ENCODE assay signal across 9 cellular contexts in genomic region chr4:153564630-153565525, GRCh38.
DNase-seq lines count a peak whose midpoint lies in the region; ATAC-seq and TF ChIP-seq lines count a peak whose summit lies in the region.
"Had no signal": no experiment of that assay in that cellular context is flagged by ENCODE, and none has a peak within 500 bp of the region (broad histone marks: within the 10 kb centered on the region; RNA-seq: fewer than 3 reads in every experiment).

No MANE protein-coding gene starts in this region.

- H3K27ac Mint-ChIP-seq in HFFc6 = peak overlapping the region; percentile 11
- H3K27ac Mint-ChIP-seq in brain = peak overlapping the region; percentile 33 to 96 (median 77)
- H3K27ac Mint-ChIP-seq in memory B cell = peak overlapping the region; percentile 36
- no peak overlapping the region for H3K27ac Mint-ChIP-seq in activated CD4-positive, alpha-beta T cell treated with anti-CD3 and anti-CD28 coated beads, Interleukin-2, amount 10 ng/mL, durations not matched to agents 24 days and 14 days
- no peak overlapping the region for H3K27ac Mint-ChIP-seq in endodermal cell

- no peak overlapping the region for H3K27ac ChIP-seq in endodermal cell (ENCODE audit: low read depth, low read length)
- H3K27ac ChIP-seq: HL-60 had no signal

- H3K36me3 ChIP-seq in endodermal cell (ENCODE audit: control insufficient read depth, insufficient read depth, low read length) = no peaks in the 10 kb centered on the region

- H3K4me1 Mint-ChIP-seq in HFFc6 (ENCODE audit: low read depth) = peaks cover 26% of the 10 kb centered on the region
- peaks cover 58% of the 10 kb centered on the region for H3K4me1 Mint-ChIP-seq in brain
- H3K4me1 Mint-ChIP-seq in memory B cell = peaks cover 39% of the 10 kb centered on the region
- peaks cover 29% of the 10 kb centered on the region for H3K4me1 Mint-ChIP-seq in activated CD4-positive, alpha-beta T cell treated with anti-CD3 and anti-CD28 coated beads, Interleukin-2, amount 10 ng/mL, durations not matched to agents 24 days and 14 days
- H3K4me1 Mint-ChIP-seq in endodermal cell = peaks cover 14% of the 10 kb centered on the region

- H3K4me3 Mint-ChIP-seq in HFFc6 (no peak overlapping the region), brain (peak overlapping the region; percentile 4 to 64 (median 22)), memory B cell (no peak overlapping the region), endodermal cell (no peak overlapping the region)
- no peak overlapping the region for H3K4me3 Mint-ChIP-seq in activated CD4-positive, alpha-beta T cell treated with anti-CD3 and anti-CD28 coated beads, Interleukin-2, amount 10 ng/mL, durations not matched to agents 24 days and 14 days

- no peaks in the 10 kb centered on the region for H3K27me3 ChIP-seq in endodermal cell (ENCODE audit: control insufficient read depth, insufficient read depth, low read length, poor library complexity, severe bottlenecking)

- ATAC-seq in memory B cell (ENCODE audit: low read depth) (no peak), HG03432 (IDR thresholded peaks at IDR 0.05; ENCODE audit: unreplicated experiment) (no peak)

- no peak overlapping the region for H3K4me3 ChIP-seq in AG10803 (ENCODE audit: low read length)
- H3K4me3 ChIP-seq in endodermal cell (ENCODE audit: low read length) = no peak overlapping the region

- DNase-seq in AG10803 (ENCODE audit: low read depth) = peak; percentile 65
- DNase-seq in HFFc6 = peak; percentile 45
- DNase-seq in memory B cell (ENCODE audit: low spot score in 2 of 2) = no peak
- no peak for DNase-seq in HK-2 (ENCODE audit: unreplicated experiment)
- no peak for DNase-seq in activated CD4-positive, alpha-beta T cell treated with anti-CD3 and anti-CD28 coated beads, Interleukin-2, amount 10 ng/mL, durations not matched to agents 24 days and 14 days
- no peak for DNase-seq in endodermal cell

- intact Hi-C loops in activated CD4-positive, alpha-beta T cell treated with anti-CD3 and anti-CD28 coated beads, Interleukin-2, amount 10 ng/mL, durations not matched to agents 24 days and 14 days (cut with micrococcal nuclease) = no loop called here

- H3K36me3 Mint-ChIP-seq in HFFc6 (ENCODE audit: low read depth) = peaks cover 22% of the 10 kb centered on the region
- peaks cover 79% of the 10 kb centered on the region for H3K36me3 Mint-ChIP-seq in brain
- H3K36me3 Mint-ChIP-seq in memory B cell = peaks cover 44% of the 10 kb centered on the region
- H3K36me3 Mint-ChIP-seq in activated CD4-positive, alpha-beta T cell treated with anti-CD3 and anti-CD28 coated beads, Interleukin-2, amount 10 ng/mL, durations not matched to agents 24 days and 14 days (ENCODE audit: low read depth) = peaks cover 49% of the 10 kb centered on the region
- peaks cover 21% of the 10 kb centered on the region for H3K36me3 Mint-ChIP-seq in endodermal cell (ENCODE audit: low read depth)

- TF ChIP-seq CTCF in AG10803 (conservative IDR thresholded peaks at IDR 0.05; ENCODE audit: low read length) (no peak), HFFc6 (IDR thresholded peaks at IDR 0.05) (no peak), brain (conservative IDR thresholded peaks at IDR 0.05) (no peak), endodermal cell (conservative IDR thresholded peaks at IDR 0.05) (no peak)

- no peaks in the 10 kb centered on the region for H3K9me3 Mint-ChIP-seq in HFFc6
- peaks cover 0 to 18% (median 12%) of the 10 kb centered on the region in 5 experiments for H3K9me3 Mint-ChIP-seq in brain
- peaks cover 8% of the 10 kb centered on the region for H3K9me3 Mint-ChIP-seq in memory B cell
- H3K9me3 Mint-ChIP-seq in activated CD4-positive, alpha-beta T cell treated with anti-CD3 and anti-CD28 coated beads, Interleukin-2, amount 10 ng/mL, durations not matched to agents 24 days and 14 days = peaks cover 11% of the 10 kb centered on the region
- H3K9me3 Mint-ChIP-seq in endodermal cell = peaks cover 10% of the 10 kb centered on the region

- peaks cover 2% of the 10 kb centered on the region; the same call in 1 of the 2 replicates for H3K27me3 Mint-ChIP-seq in HFFc6 (ENCODE audit: insufficient read depth)
- H3K27me3 Mint-ChIP-seq in brain = peaks cover 3% of the 10 kb centered on the region
- no peaks in the 10 kb centered on the region for H3K27me3 Mint-ChIP-seq in memory B cell
- H3K27me3 Mint-ChIP-seq in activated CD4-positive, alpha-beta T cell treated with anti-CD3 and anti-CD28 coated beads, Interleukin-2, amount 10 ng/mL, durations not matched to agents 24 days and 14 days = no peaks in the 10 kb centered on the region
- no peaks in the 10 kb centered on the region for H3K27me3 Mint-ChIP-seq in endodermal cell (ENCODE audit: insufficient read depth)

- WGBS in endodermal cell (ENCODE audit: insufficient coverage in 1 of 2, insufficient read length in 1 of 2), 2 experiments = 85 to 97% methylated on average over 5 to 7 of the region's 7 CpGs

- no peaks in the 10 kb centered on the region for H3K4me1 ChIP-seq in endodermal cell (ENCODE audit: control insufficient read depth, insufficient read depth, low read length)

- H3K9me3 ChIP-seq in endodermal cell (ENCODE audit: control insufficient read depth, low read length) = peaks cover 3% of the 10 kb centered on the region

- H3K9ac ChIP-seq in endodermal cell (ENCODE audit: extremely low read depth, low read length, poor library complexity, severe bottlenecking) = no peak overlapping the region

Comparison
In these comparisons a context has a peak if more than half of its experiments do, and no peak if none do; other contexts are left out.
1. DNase-seq: peak in AG10803 (single experiment) and HFFc6 (single experiment); none in memory B cell (0 of 2), HK-2 (single experiment), activated CD4-positive, alpha-beta T cell treated with anti-CD3 and anti-CD28 coated beads, Interleukin-2, amount 10 ng/mL, durations not matched to agents 24 days and 14 days (single experiment) and endodermal cell (single experiment).
2. H3K27ac Mint-ChIP-seq: peak in HFFc6 (single experiment), brain (5 of 5) and memory B cell (single experiment); none in activated CD4-positive, alpha-beta T cell treated with anti-CD3 and anti-CD28 coated beads, Interleukin-2, amount 10 ng/mL, durations not matched to agents 24 days and 14 days (single experiment) and endodermal cell (single experiment).
3. H3K4me3 Mint-ChIP-seq: peak in brain (5 of 5); none in HFFc6 (single experiment), memory B cell (single experiment), activated CD4-positive, alpha-beta T cell treated with anti-CD3 and anti-CD28 coated beads, Interleukin-2, amount 10 ng/mL, durations not matched to agents 24 days and 14 days (single experiment) and endodermal cell (single experiment).